In the genomic region with DNA sequence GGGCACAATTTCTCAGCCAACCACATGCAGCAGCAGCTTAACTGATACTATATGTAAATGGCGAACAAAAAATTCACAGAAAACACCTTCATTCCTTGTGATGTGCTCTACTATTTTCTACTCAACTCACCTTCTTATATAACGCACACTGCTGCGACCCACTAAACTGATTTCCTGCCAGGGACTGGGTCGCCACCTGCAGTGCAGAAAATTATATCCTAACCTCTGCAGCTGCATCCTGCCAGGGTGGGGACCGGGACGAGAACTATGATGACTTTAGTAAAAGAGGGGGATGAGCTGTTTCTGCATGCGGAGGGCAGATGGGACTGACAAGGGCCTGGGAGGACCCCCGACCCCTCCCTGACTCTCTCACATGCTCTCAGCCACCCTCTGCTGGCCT, we compare ENCODE assay signal across 20 cellular contexts.
"Had no signal": no experiment of that assay in that cellular context is flagged by ENCODE, and none has a peak within 500 bp of the region (broad histone marks: within the 10 kb centered on the region; RNA-seq: fewer than 3 reads in every experiment).

No MANE protein-coding gene starts in this region.

- H3K27ac ChIP-seq: cardiac muscle cell, epithelial cell of prostate, left ventricle myocardium inferior, tibial artery had no signal

- H3K27me3 ChIP-seq: cardiac muscle cell, dorsolateral prefrontal cortex, tibial artery had no signal

- DNase-seq: activated CD4-positive, alpha-beta T cell treated with anti-CD3 and anti-CD28 coated beads, Interleukin-2, amount 10 ng/mL, durations not matched to agents 24 days and 14 days; activated CD8-positive, alpha-beta T cell treated with anti-CD3 and anti-CD28 coated beads, Interleukin-2, amount 10 ng/mL, durations not matched to agents 7 days and 5 days; activated naive CD4-positive, alpha-beta T cell treated with Interleukin-2 at 50 U/mL for 16 hours; activated naive CD8-positive, alpha-beta T cell treated with anti-CD3 and anti-CD28 coated beads, Interleukin-2, amount 10 ng/mL, durations not matched to agents 7 days and 5 days; activated T-cell treated with anti-CD3 and anti-CD28 coated beads, Interleukin-2, amount 50 U/mL, for 24 hours; amygdala; dorsolateral prefrontal cortex; endodermal cell; foreskin melanocyte; immature natural killer cell; kidney glomerular epithelial cell; left ventricle myocardium inferior; nephron progenitor cell; retina; stimulated activated CD4-positive, alpha-beta T cell treated with anti-CD3 and anti-CD28 coated beads, Interleukin-2, amount 100 ng/mL, for 24 hours; stimulated activated naive CD4-positive, alpha-beta T cell treated with Interleukin-2 at 50 U/mL for 16 hours; T1000; tibial artery had no signal

- H3K4me3 ChIP-seq: cardiac muscle cell, dorsolateral prefrontal cortex, left ventricle myocardium inferior, tibial artery had no signal

- H3K4me1 ChIP-seq: tibial artery had no signal

- H3K36me3 ChIP-seq: cardiac muscle cell, left ventricle myocardium inferior, tibial artery had no signal

- H3K9me3 ChIP-seq: left ventricle myocardium inferior, tibial artery had no signal
